ENCODE assay signal across 8 cellular contexts in the genomic region with DNA sequence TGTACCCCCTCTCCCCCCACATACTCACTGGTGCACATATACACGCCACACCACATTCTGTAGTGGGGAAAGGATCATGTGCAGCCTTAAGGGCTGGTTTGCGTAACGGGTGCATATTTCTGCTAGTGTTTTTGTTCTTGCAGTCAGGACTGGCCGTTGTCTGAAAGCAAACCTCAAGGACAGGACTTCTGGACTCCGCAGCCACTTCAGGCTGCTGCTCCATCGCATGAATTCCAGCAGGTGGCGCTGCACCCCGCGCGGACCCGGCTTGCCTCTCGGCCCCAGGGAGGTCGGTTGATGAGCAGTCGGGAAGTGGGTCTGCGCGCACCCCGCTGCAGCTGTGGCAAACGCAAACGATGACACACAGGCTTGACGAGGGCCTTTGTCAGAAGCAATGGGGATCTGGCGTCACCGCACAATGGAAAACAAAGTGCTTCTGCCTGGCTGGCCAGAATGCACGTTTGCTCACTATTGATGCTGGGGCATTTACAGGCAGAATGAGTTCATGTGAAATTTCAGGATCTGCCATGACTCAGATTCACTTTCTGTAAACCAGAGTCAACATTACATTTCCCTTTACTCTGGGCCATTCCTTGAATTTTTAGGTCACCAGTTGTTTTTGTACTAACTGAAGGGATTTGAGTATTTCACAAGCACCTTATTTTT. TPM values are rescaled to one million over a fixed set of nuclear protein-coding genes. Genes with fewer than 3 reads are reported as not detected.
DNase-seq lines count a peak whose midpoint lies in the region; ATAC-seq and TF ChIP-seq lines count a peak whose summit lies in the region.

No MANE protein-coding gene starts in this region.

- CTCF ChIA-PET in RWPE1 (lab: Yijun Ruan, JAX): interaction anchor here (0.6 to 3.3 kb wide), 8 partner anchors 10 to 745 kb away, joined by 3 to 19 read pairs (median 3); no protein-coding TSS in a partner anchor

- H3K27ac ChIP-seq in DOHH2 (ENCODE audit: low read depth, low read length): no peak overlapping the region
- H3K27ac ChIP-seq in GM23338 (ENCODE audit: low read depth): no peak overlapping the region
- no peak overlapping the region for H3K27ac ChIP-seq in Karpas-422 (ENCODE audit: low read length)
- H3K27ac ChIP-seq in RWPE1: peak overlapping the region; percentile 91

- 0 out of 2 replicates have a peak, but pooled peaks cover 4% of the 10 kb centered on the region for H3K27me3 ChIP-seq in DOHH2 (ENCODE audit: control insufficient read depth, low read length)
- no peaks in the 10 kb centered on the region for H3K27me3 ChIP-seq in GM23338 (ENCODE audit: insufficient read depth)
- H3K27me3 ChIP-seq in Karpas-422 (ENCODE audit: low read length): no peaks in the 10 kb centered on the region

- peak; percentile 88 for DNase-seq in GM23338 (ENCODE audit: low spot score)
- DNase-seq in Karpas-422: peak; percentile 91
- peak; percentile 97 for DNase-seq in RWPE1 (ENCODE audit: low spot score)
- peak; percentile 88 for DNase-seq in activated T-helper 9 cell treated with anti-CD3 and anti-CD28 coated beads, Interleukin-2, amount 50 U/mL, for 16 hours (ENCODE audit: low read depth)
- peak; percentile 98 for DNase-seq in fibroblast of peridontal ligament (ENCODE audit: extremely low read depth)
- peak; percentile 94 for DNase-seq in nephron progenitor cell
- peak; percentile 91 for DNase-seq in stimulated activated naive CD4-positive, alpha-beta T cell treated with Interleukin-2 at 50 U/mL for 16 hours (lab: John Stamatoyannopoulos, UW)

- peak; percentile 96 for ATAC-seq in GM23338

- H3K9me2 ChIP-seq in DOHH2 (replicated peaks; ENCODE audit: control insufficient read depth, low read length) (no peaks in the 10 kb centered on the region), GM23338 (ENCODE audit: insufficient read depth) (no peaks in the 10 kb centered on the region), Karpas-422 (replicated peaks; ENCODE audit: insufficient read depth, low read length) (no peaks in the 10 kb centered on the region)

- POLR2A ChIA-PET in RWPE1 (lab: Yijun Ruan, JAX; ENCODE audit: low non-redundant PET): no interaction called here

- H3K9me3 Mint-ChIP-seq in GM23338 (no peaks in the 10 kb centered on the region), nephron progenitor cell (no peaks in the 10 kb centered on the region)

- H3K4me1 ChIP-seq in DOHH2 (ENCODE audit: control insufficient read depth, low read length) (peaks cover 38% of the 10 kb centered on the region), GM23338 (ENCODE audit: insufficient read depth) (no peaks in the 10 kb centered on the region; the same call in 1 of the 2 replicates), Karpas-422 (ENCODE audit: low read length) (peaks cover 16% of the 10 kb centered on the region)

- H4K20me1 ChIP-seq in DOHH2 (ENCODE audit: control insufficient read depth, insufficient read depth, low read depth, low read length): no peaks in the 10 kb centered on the region
- no peaks in the 10 kb centered on the region for H4K20me1 ChIP-seq in GM23338 (replicated peaks; ENCODE audit: insufficient read depth)
- H4K20me1 ChIP-seq in Karpas-422 (ENCODE audit: insufficient read depth, low read depth, low read length): no peaks in the 10 kb centered on the region

- H3F3A ChIP-seq in DOHH2 (ENCODE audit: control insufficient read depth, insufficient read depth): no peaks in the 10 kb centered on the region
- no peaks in the 10 kb centered on the region for H3F3A ChIP-seq in GM23338 (replicated peaks; ENCODE audit: low read depth)

- H3K4me1 Mint-ChIP-seq in GM23338 (peaks cover 24% of the 10 kb centered on the region), nephron progenitor cell (peaks cover 78% of the 10 kb centered on the region)

- H3K9me3 ChIP-seq in DOHH2 (ENCODE audit: control insufficient read depth, insufficient read depth, low read length) (no peaks in the 10 kb centered on the region), Karpas-422 (ENCODE audit: low read length) (no peaks in the 10 kb centered on the region)

- H3K4me3 Mint-ChIP-seq in GM23338 (peak overlapping the region; percentile 47; the same call in 2 of the 3 replicates), nephron progenitor cell (peak overlapping the region; percentile 31)

- H3K36me3 ChIP-seq in DOHH2 (ENCODE audit: control insufficient read depth, low read length) (no peaks in the 10 kb centered on the region), GM23338 (ENCODE audit: insufficient read depth) (no peaks in the 10 kb centered on the region), Karpas-422 (ENCODE audit: insufficient read depth, low read length) (no peaks in the 10 kb centered on the region)

- peak overlapping the region; percentile 39 for H3K4me3 ChIP-seq in DOHH2 (ENCODE audit: low read length)
- H3K4me3 ChIP-seq in GM23338: no peak overlapping the region; the same call in 1 of the 2 replicates
- H3K4me3 ChIP-seq in Karpas-422 (ENCODE audit: low read length): 0 out of 2 replicates have a peak overlapping the region, but pooled peaks have one; percentile 13

- H3K79me2 ChIP-seq in DOHH2 (ENCODE audit: control insufficient read depth, low read length): no peaks in the 10 kb centered on the region
- no peaks in the 10 kb centered on the region for H3K79me2 ChIP-seq in GM23338 (replicated peaks; ENCODE audit: insufficient read depth)
- no peaks in the 10 kb centered on the region for H3K79me2 ChIP-seq in Karpas-422 (ENCODE audit: low read length)

- H3K4me2 ChIP-seq in DOHH2 (ENCODE audit: low read length) (peak overlapping the region; percentile 60), GM23338 (peak overlapping the region; percentile 6; the same call in 1 of the 2 replicates), Karpas-422 (ENCODE audit: low read depth, low read length, poor library complexity, severe bottlenecking) (peak overlapping the region; percentile 49)

- peak; percentile 98 for TF ChIP-seq CTCF in DOHH2 (IDR thresholded peaks at IDR 0.05; ENCODE audit: low read depth, low read length, poor library complexity, severe bottlenecking)
- TF ChIP-seq CTCF in GM23338 (conservative IDR thresholded peaks at IDR 0.05; ENCODE audit: low read depth in 2 of 2): peak; percentile 89 to 99
- TF ChIP-seq CTCF in RWPE1 (conservative IDR thresholded peaks at IDR 0.05; ENCODE audit: low read depth): peak; percentile 99
- TF ChIP-seq CTCF in nephron progenitor cell (IDR thresholded peaks at IDR 0.05): peak; percentile 99

- H3K9ac ChIP-seq in Karpas-422 (ENCODE audit: low read length): no peak overlapping the region

- H3K27ac Mint-ChIP-seq in GM23338: no peak overlapping the region
- H3K27ac Mint-ChIP-seq in nephron progenitor cell: peak overlapping the region; percentile 58

- H2AFZ ChIP-seq in GM23338 (no peak overlapping the region; the same call in 1 of the 2 replicates), Karpas-422 (ENCODE audit: low read length) (no peak overlapping the region)

- no peaks in the 10 kb centered on the region for H3K36me3 Mint-ChIP-seq in GM23338 (ENCODE audit: low read depth)
- H3K36me3 Mint-ChIP-seq in nephron progenitor cell (ENCODE audit: low read depth): peaks cover 4% of the 10 kb centered on the region

- H3K27me3 Mint-ChIP-seq in GM23338 (ENCODE audit: insufficient read depth, low read depth, poor library complexity) (peaks cover 7% of the 10 kb centered on the region), nephron progenitor cell (ENCODE audit: low read depth, poor library complexity) (peaks cover 13% of the 10 kb centered on the region)

TF ChIP-seq in GM23338, 12 proteins besides CTCF, POLR2A, EP300 and RAD21:
- peak; percentile 84 for TF ChIP-seq CREB1 (CRISPR knock-in tag; IDR thresholded peaks at IDR 0.05; ENCODE audit: low read depth)
- no peak for TF ChIP-seq JUNB (IDR thresholded peaks at IDR 0.05; ENCODE audit: unreplicated experiment)

RNA-seq across cellular contexts. Expression of gene GLRX, which starts 36.3 kb away (rescaled TPM):
- 9.5 and 14.9 TPM in 2 replicates for total RNA-seq in GM23338 (2014; rRNA removed; shearing (Covaris generic))
- 42.2 and 42.9 TPM in 2 replicates for polyA plus RNA-seq in GM23338 (2016; fragmentation: Nextera tagmentation; extraction: Ambion mirVana)
- total RNA-seq in Karpas-422 (2014; rRNA removed; shearing (Covaris generic); ENCODE audit: low replicate concordance): 16.3 and 18.0 TPM in 2 replicates

Comparison
In these comparisons a context has a peak if more than half of its experiments do, and no peak if none do; other contexts are left out.
1. H3K4me2 ChIP-seq: peak in every context shown above with its lines; median percentile 60 in DOHH2; 49 in Karpas-422; 6 in GM23338.